In genomic region chr20:3237958-3238615, GRCh38 we compare ENCODE assay signal across 8 cellular contexts. TPM values are rescaled to one million over a fixed set of nuclear protein-coding genes. Genes with fewer than 3 reads are reported as not detected.
DNase-seq lines count a peak whose midpoint lies in the region; ATAC-seq and TF ChIP-seq lines count a peak whose summit lies in the region.

No MANE protein-coding gene starts in this region.

- peak overlapping the region; percentile 72 for H3K4me3 ChIP-seq in MM.1S (ENCODE audit: low read length)
- H3K4me3 ChIP-seq in neural progenitor cell, result peak overlapping the region; percentile 73

- H3K27me3 ChIP-seq in MM.1S (replicated peaks; ENCODE audit: insufficient read depth, low read length) (peaks cover 49% of the 10 kb centered on the region), neural progenitor cell (peaks cover 71% of the 10 kb centered on the region)

- H3K27me3 Mint-ChIP-seq in effector memory CD8-positive, alpha-beta T cell, result peaks cover 32 to 68% of the 10 kb centered on the region in 2 donors
- peaks cover 64% of the 10 kb centered on the region for H3K27me3 Mint-ChIP-seq in neural progenitor cell (ENCODE audit: insufficient read depth, low read depth)

- H3K27ac Mint-ChIP-seq in effector memory CD8-positive, alpha-beta T cell, result no peak overlapping the region
- no peak overlapping the region for H3K27ac Mint-ChIP-seq in neural progenitor cell

- peak overlapping the region; percentile 96 for H3K4me2 ChIP-seq in MM.1S (ENCODE audit: low read depth, low read length)
- H3K4me2 ChIP-seq in neural progenitor cell, result peak overlapping the region; percentile 92

- H3K36me3 ChIP-seq in MM.1S (replicated peaks; ENCODE audit: insufficient read depth, low read length), result no peaks in the 10 kb centered on the region
- no peaks in the 10 kb centered on the region for H3K36me3 ChIP-seq in neural progenitor cell

- DNase-seq in COLO668 (lab: John Stamatoyannopoulos, UW; ENCODE audit: unreplicated experiment), result peak; percentile 55
- no peak for DNase-seq in MM.1S
- no peak for DNase-seq in effector memory CD8-positive, alpha-beta T cell
- peak; percentile 63 for DNase-seq in neural progenitor cell (ENCODE audit: low spot score)
- no peak for DNase-seq in activated effector memory CD4-positive, alpha-beta T cell treated with anti-CD3 and anti-CD28 coated beads, Interleukin-2, amount 50 U/mL, for 16 hours
- no peak for DNase-seq in omental fat pad (ENCODE audit: low spot score)
- no peak for DNase-seq in KG1 (lab: John Stamatoyannopoulos, UW)

- TF ChIP-seq CTCF in MM.1S (IDR thresholded peaks at IDR 0.05; ENCODE audit: low read length) (no peak), neural progenitor cell (IDR thresholded peaks at IDR 0.05) (peak; percentile 18), omental fat pad (IDR thresholded peaks at IDR 0.05) (no peak)

- no peak overlapping the region for H3K27ac ChIP-seq in MM.1S (ENCODE audit: low read length)
- H3K27ac ChIP-seq in neural progenitor cell, result no peak overlapping the region

- H3K9me3 Mint-ChIP-seq in effector memory CD8-positive, alpha-beta T cell, result no peaks in the 10 kb centered on the region
- peaks cover 4% of the 10 kb centered on the region for H3K9me3 Mint-ChIP-seq in neural progenitor cell

- no peaks in the 10 kb centered on the region for H3K9me2 ChIP-seq in MM.1S (replicated peaks; ENCODE audit: insufficient read depth, low read length)

- peak; percentile 11 for ATAC-seq in effector memory CD8-positive, alpha-beta T cell (replicated peaks)
- ATAC-seq in omental fat pad (ENCODE audit: low FRiP score) (no peak), HG02840 (IDR thresholded peaks at IDR 0.05; ENCODE audit: low FRiP score, unreplicated experiment) (no peak)

- no peaks in the 10 kb centered on the region for H3K79me2 ChIP-seq in MM.1S (ENCODE audit: low read length)
- no peaks in the 10 kb centered on the region for H3K79me2 ChIP-seq in neural progenitor cell (ENCODE audit: low read depth)

- no peak overlapping the region; the same call in 1 of the 2 replicates for H3K9ac ChIP-seq in MM.1S (ENCODE audit: low read length)
- H3K9ac ChIP-seq in neural progenitor cell, result no peak overlapping the region

- H3K4me3 Mint-ChIP-seq in effector memory CD8-positive, alpha-beta T cell, result peak overlapping the region; percentile 94 to 96
- peak overlapping the region; percentile 68 for H3K4me3 Mint-ChIP-seq in neural progenitor cell

- H2AFZ ChIP-seq in MM.1S (ENCODE audit: low read length) (peak overlapping the region; percentile 63), neural progenitor cell (replicated peaks) (peak overlapping the region; percentile 99)

- no peaks in the 10 kb centered on the region for H3F3A ChIP-seq in MM.1S (ENCODE audit: insufficient read depth, low read length)
- H3F3A ChIP-seq in neural progenitor cell (ENCODE audit: low read depth), result peaks cover 20% of the 10 kb centered on the region

- 0 out of 2 replicates have a peak, but pooled peaks cover 3% of the 10 kb centered on the region for H3K4me1 ChIP-seq in MM.1S (ENCODE audit: low read length)
- peaks cover 7% of the 10 kb centered on the region for H3K4me1 ChIP-seq in neural progenitor cell

- H4K20me1 ChIP-seq in MM.1S (ENCODE audit: insufficient read depth, low read length) (no peaks in the 10 kb centered on the region), neural progenitor cell (ENCODE audit: low read depth) (no peaks in the 10 kb centered on the region)

- H3K9me3 ChIP-seq in MM.1S (replicated peaks; ENCODE audit: insufficient read depth, low read length) (no peaks in the 10 kb centered on the region), neural progenitor cell (ENCODE audit: low read depth) (no peaks in the 10 kb centered on the region)

- H3K36me3 Mint-ChIP-seq in effector memory CD8-positive, alpha-beta T cell (ENCODE audit: insufficient read depth), result peaks cover 5% of the 10 kb centered on the region
- no peaks in the 10 kb centered on the region for H3K36me3 Mint-ChIP-seq in neural progenitor cell

- H3K4me1 Mint-ChIP-seq in effector memory CD8-positive, alpha-beta T cell (ENCODE audit: low read depth in 2 of 2), result peaks cover 7 to 11% of the 10 kb centered on the region in 2 donors
- peaks cover 13% of the 10 kb centered on the region for H3K4me1 Mint-ChIP-seq in neural progenitor cell

RNA-seq across cellular contexts. Expression of gene SLC4A11, which starts 0.9 kb away (rescaled TPM):
- total RNA-seq in neural progenitor cell (ENCODE audit: low replicate concordance) (0.95 and 3.4 TPM in 2 replicates), omental fat pad (1 to 10 TPM in 2 of 4 donors, under 1 TPM in 2; 0.74 to 1.7 (median 0.95) TPM)

RNA-seq across cellular contexts. Expression of gene ITPA, which starts 28.8 kb away (rescaled TPM):
- 18.2 and 27.7 TPM in 2 replicates for total RNA-seq in neural progenitor cell (ENCODE audit: low replicate concordance)
- 10 to 100 TPM; 32.0 to 42.9 (median 35.7) TPM for total RNA-seq in omental fat pad

RNA-seq across cellular contexts. Expression of gene DDRGK1, which starts 33.6 kb away (rescaled TPM):
- total RNA-seq in neural progenitor cell (ENCODE audit: low replicate concordance) (27.9 and 58.4 TPM in 2 replicates), omental fat pad (10 to 100 TPM; 61.5 to 76.5 (median 68.2) TPM)

Comparison
In these comparisons a context has a peak if more than half of its experiments do, and no peak if none do; other contexts are left out.
1. DNase-seq: peak in COLO668 (single experiment) and neural progenitor cell (single experiment); none in MM.1S (single experiment), effector memory CD8-positive, alpha-beta T cell (0 of 3), activated effector memory CD4-positive, alpha-beta T cell treated with anti-CD3 and anti-CD28 coated beads, Interleukin-2, amount 50 U/mL, for 16 hours (single experiment), omental fat pad (single experiment) and KG1 (single experiment).